In the genomic region with DNA sequence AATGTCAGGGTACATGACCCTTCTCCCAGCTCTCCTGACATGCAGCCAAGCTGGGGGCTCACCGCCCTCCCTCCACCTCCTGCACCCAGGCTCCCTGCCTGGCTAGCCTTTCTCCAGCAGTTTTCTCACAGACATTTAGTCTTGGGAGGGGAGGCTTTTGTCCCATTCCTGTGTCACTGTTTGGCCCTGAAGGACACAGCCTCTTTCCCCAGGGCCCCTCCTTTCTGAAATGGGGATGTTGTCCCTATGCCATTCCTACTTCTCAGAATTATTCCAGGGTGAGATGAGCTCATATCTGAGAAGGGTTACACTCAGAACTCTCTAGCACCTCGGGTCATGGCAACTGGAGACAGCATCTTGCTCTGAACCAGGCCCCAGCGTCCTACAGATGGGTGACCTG, we compare ENCODE assay signal across 2 cellular contexts.
TF ChIP-seq lines count a peak whose summit lies in the region.

No MANE protein-coding gene starts in this region.

TF ChIP-seq in SK-N-SH, 30 proteins besides CTCF, POLR2A, EP300 and RAD21 (continued from another document):
- TF ChIP-seq, protein P1, sequence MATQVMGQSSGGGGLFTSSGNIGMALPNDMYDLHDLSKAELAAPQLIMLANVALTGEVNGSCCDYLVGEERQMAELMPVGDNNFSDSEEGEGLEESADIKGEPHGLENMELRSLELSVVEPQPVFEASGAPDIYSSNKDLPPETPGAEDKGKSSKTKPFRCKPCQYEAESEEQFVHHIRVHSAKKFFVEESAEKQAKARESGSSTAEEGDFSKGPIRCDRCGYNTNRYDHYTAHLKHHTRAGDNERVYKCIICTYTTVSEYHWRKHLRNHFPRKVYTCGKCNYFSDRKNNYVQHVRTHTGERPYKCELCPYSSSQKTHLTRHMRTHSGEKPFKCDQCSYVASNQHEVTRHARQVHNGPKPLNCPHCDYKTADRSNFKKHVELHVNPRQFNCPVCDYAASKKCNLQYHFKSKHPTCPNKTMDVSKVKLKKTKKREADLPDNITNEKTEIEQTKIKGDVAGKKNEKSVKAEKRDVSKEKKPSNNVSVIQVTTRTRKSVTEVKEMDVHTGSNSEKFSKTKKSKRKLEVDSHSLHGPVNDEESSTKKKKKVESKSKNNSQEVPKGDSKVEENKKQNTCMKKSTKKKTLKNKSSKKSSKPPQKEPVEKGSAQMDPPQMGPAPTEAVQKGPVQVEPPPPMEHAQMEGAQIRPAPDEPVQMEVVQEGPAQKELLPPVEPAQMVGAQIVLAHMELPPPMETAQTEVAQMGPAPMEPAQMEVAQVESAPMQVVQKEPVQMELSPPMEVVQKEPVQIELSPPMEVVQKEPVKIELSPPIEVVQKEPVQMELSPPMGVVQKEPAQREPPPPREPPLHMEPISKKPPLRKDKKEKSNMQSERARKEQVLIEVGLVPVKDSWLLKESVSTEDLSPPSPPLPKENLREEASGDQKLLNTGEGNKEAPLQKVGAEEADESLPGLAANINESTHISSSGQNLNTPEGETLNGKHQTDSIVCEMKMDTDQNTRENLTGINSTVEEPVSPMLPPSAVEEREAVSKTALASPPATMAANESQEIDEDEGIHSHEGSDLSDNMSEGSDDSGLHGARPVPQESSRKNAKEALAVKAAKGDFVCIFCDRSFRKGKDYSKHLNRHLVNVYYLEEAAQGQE (IDR thresholded peaks at IDR 0.05; ENCODE audit: low read depth, low read length): no peak
- TF ChIP-seq FOXJ3 (CRISPR knock-in tag; IDR thresholded peaks at IDR 0.05): no peak
- TF ChIP-seq, protein P2, sequence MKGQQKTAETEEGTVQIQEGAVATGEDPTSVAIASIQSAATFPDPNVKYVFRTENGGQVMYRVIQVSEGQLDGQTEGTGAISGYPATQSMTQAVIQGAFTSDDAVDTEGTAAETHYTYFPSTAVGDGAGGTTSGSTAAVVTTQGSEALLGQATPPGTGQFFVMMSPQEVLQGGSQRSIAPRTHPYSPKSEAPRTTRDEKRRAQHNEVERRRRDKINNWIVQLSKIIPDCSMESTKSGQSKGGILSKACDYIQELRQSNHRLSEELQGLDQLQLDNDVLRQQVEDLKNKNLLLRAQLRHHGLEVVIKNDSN (IDR thresholded peaks at IDR 0.05; ENCODE audit: borderline replicate concordance, low read depth): no peak
- TF ChIP-seq JUND (IDR thresholded peaks at IDR 0.05): no peak
- TF ChIP-seq, protein P3, sequence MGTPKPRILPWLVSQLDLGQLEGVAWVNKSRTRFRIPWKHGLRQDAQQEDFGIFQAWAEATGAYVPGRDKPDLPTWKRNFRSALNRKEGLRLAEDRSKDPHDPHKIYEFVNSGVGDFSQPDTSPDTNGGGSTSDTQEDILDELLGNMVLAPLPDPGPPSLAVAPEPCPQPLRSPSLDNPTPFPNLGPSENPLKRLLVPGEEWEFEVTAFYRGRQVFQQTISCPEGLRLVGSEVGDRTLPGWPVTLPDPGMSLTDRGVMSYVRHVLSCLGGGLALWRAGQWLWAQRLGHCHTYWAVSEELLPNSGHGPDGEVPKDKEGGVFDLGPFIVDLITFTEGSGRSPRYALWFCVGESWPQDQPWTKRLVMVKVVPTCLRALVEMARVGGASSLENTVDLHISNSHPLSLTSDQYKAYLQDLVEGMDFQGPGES (IDR thresholded peaks at IDR 0.05; ENCODE audit: low read depth, low read length): no peak
- no peak for TF ChIP-seq RFX5 (IDR thresholded peaks at IDR 0.05; ENCODE audit: low read length)
- TF ChIP-seq FOSL2 (IDR thresholded peaks at IDR 0.05; ENCODE audit: borderline replicate concordance, low read depth): no peak
- TF ChIP-seq, protein P4, sequence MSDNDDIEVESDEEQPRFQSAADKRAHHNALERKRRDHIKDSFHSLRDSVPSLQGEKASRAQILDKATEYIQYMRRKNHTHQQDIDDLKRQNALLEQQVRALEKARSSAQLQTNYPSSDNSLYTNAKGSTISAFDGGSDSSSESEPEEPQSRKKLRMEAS (IDR thresholded peaks at IDR 0.05; ENCODE audit: low read depth): no peak
- no peak for TF ChIP-seq RCOR1 (IDR thresholded peaks at IDR 0.05; ENCODE audit: low read length)
- no peak for TF ChIP-seq EZH2phosphoT487 (IDR thresholded peaks at IDR 0.05; ENCODE audit: borderline replicate concordance, low read depth)
- no peak for TF ChIP-seq SMC3 (IDR thresholded peaks at IDR 0.05; ENCODE audit: low read depth, low read length)
- TF ChIP-seq CHD2 (IDR thresholded peaks at IDR 0.05; ENCODE audit: low read length, partially characterized antibody): no peak
- no peak for TF ChIP-seq POLR2AphosphoS5 (IDR thresholded peaks at IDR 0.05; ENCODE audit: low read depth, low read length)
- no peak for TF ChIP-seq FOXM1 (IDR thresholded peaks at IDR 0.05; ENCODE audit: low read depth)
- TF ChIP-seq NFIC (IDR thresholded peaks at IDR 0.05; ENCODE audit: borderline replicate concordance): no peak
- TF ChIP-seq, protein P5, sequence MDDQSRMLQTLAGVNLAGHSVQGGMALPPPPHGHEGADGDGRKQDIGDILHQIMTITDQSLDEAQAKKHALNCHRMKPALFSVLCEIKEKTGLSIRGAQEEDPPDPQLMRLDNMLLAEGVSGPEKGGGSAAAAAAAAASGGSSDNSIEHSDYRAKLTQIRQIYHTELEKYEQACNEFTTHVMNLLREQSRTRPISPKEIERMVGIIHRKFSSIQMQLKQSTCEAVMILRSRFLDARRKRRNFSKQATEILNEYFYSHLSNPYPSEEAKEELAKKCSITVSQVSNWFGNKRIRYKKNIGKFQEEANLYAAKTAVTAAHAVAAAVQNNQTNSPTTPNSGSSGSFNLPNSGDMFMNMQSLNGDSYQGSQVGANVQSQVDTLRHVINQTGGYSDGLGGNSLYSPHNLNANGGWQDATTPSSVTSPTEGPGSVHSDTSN (IDR thresholded peaks at IDR 0.05): no peak
- TF ChIP-seq USF2 (IDR thresholded peaks at IDR 0.05; ENCODE audit: borderline replicate concordance, low read depth, low read length): no peak
- TF ChIP-seq TCF12 (IDR thresholded peaks at IDR 0.05): no peak
- TF ChIP-seq GABPA (IDR thresholded peaks at IDR 0.05; ENCODE audit: low read depth): no peak

TF ChIP-seq in SK-N-SH treated with all-trans-retinoic acid at 6 μM for 48 hours, 23 proteins besides CTCF, POLR2A, EP300 and RAD21 (continued from another document):
- TF ChIP-seq, protein P6, sequence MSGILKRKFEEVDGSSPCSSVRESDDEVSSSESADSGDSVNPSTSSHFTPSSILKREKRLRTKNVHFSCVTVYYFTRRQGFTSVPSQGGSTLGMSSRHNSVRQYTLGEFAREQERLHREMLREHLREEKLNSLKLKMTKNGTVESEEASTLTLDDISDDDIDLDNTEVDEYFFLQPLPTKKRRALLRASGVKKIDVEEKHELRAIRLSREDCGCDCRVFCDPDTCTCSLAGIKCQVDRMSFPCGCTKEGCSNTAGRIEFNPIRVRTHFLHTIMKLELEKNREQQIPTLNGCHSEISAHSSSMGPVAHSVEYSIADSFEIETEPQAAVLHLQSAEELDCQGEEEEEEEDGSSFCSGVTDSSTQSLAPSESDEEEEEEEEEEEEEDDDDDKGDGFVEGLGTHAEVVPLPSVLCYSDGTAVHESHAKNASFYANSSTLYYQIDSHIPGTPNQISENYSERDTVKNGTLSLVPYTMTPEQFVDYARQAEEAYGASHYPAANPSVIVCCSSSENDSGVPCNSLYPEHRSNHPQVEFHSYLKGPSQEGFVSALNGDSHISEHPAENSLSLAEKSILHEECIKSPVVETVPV (CRISPR knock-in tag; IDR thresholded peaks at IDR 0.05): no peak
- no peak for TF ChIP-seq TOX (CRISPR knock-in tag; IDR thresholded peaks at IDR 0.05; ENCODE audit: borderline replicate concordance)
- TF ChIP-seq PPARA (CRISPR knock-in tag; IDR thresholded peaks at IDR 0.05; ENCODE audit: borderline replicate concordance): no peak
- no peak for TF ChIP-seq ZFP30 (CRISPR knock-in tag; IDR thresholded peaks at IDR 0.05)
- TF ChIP-seq, protein P7, sequence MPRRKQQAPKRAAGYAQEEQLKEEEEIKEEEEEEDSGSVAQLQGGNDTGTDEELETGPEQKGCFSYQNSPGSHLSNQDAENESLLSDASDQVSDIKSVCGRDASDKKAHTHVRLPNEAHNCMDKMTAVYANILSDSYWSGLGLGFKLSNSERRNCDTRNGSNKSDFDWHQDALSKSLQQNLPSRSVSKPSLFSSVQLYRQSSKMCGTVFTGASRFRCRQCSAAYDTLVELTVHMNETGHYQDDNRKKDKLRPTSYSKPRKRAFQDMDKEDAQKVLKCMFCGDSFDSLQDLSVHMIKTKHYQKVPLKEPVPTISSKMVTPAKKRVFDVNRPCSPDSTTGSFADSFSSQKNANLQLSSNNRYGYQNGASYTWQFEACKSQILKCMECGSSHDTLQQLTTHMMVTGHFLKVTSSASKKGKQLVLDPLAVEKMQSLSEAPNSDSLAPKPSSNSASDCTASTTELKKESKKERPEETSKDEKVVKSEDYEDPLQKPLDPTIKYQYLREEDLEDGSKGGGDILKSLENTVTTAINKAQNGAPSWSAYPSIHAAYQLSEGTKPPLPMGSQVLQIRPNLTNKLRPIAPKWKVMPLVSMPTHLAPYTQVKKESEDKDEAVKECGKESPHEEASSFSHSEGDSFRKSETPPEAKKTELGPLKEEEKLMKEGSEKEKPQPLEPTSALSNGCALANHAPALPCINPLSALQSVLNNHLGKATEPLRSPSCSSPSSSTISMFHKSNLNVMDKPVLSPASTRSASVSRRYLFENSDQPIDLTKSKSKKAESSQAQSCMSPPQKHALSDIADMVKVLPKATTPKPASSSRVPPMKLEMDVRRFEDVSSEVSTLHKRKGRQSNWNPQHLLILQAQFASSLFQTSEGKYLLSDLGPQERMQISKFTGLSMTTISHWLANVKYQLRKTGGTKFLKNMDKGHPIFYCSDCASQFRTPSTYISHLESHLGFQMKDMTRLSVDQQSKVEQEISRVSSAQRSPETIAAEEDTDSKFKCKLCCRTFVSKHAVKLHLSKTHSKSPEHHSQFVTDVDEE (CRISPR knock-in tag; IDR thresholded peaks at IDR 0.05): no peak
- no peak for TF ChIP-seq ARNTL (CRISPR knock-in tag; IDR thresholded peaks at IDR 0.05; ENCODE audit: borderline replicate concordance, low read depth)
- TF ChIP-seq CSDC2 (CRISPR knock-in tag; IDR thresholded peaks at IDR 0.05): no peak
- TF ChIP-seq ZNF565 (CRISPR knock-in tag; conservative IDR thresholded peaks at IDR 0.05; ENCODE audit: low read depth): no peak
- no peak for TF ChIP-seq TCF4 (CRISPR knock-in tag; IDR thresholded peaks at IDR 0.05; ENCODE audit: borderline replicate concordance)
- no peak for TF ChIP-seq GLIS3 (CRISPR knock-in tag; IDR thresholded peaks at IDR 0.05)
- TF ChIP-seq RARB (CRISPR knock-in tag; IDR thresholded peaks at IDR 0.05): no peak
